ENCODE assay signal across 18 cellular contexts in the genomic region with DNA sequence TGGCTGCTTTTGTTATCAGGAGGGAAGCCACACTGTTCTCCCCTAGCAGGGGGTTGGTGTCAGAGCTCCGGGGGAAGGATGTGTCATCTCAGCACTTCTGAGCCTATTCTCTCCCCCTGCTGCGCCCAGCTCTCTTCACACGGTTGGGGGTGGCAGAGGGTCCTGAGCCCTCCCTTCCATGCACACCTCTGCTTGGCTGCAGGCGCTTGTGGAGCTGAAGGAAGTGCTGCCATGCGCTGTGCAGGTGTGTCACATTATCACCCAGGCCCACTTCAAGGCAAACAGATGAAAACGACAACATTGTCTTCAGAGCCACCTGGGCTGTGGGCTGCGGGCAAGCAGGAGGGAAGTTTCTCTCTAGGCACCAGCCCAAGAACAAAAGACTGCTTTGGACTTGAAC.
"Had no signal": no experiment of that assay in that cellular context is flagged by ENCODE, and none has a peak within 500 bp of the region (broad histone marks: within the 10 kb centered on the region; RNA-seq: fewer than 3 reads in every experiment).

No MANE protein-coding gene starts in this region.

- H3K9me3 Mint-ChIP-seq: activated CD4-positive, alpha-beta T cell treated with anti-CD3 and anti-CD28 coated beads, Interleukin-2, amount 10 ng/mL, durations not matched to agents 24 days and 14 days; central memory CD8-positive, alpha-beta T cell had no signal

- H3K4me1 Mint-ChIP-seq: activated CD4-positive, alpha-beta T cell treated with anti-CD3 and anti-CD28 coated beads, Interleukin-2, amount 10 ng/mL, durations not matched to agents 24 days and 14 days; brain; central memory CD8-positive, alpha-beta T cell had no signal

- H3K27ac Mint-ChIP-seq: activated B cell treated with CpG ODN at 0.5 μM for 24 hours; activated CD4-positive, alpha-beta T cell treated with anti-CD3 and anti-CD28 coated beads, Interleukin-2, amount 10 ng/mL, durations not matched to agents 24 days and 14 days; activated naive CD8-positive, alpha-beta T cell; brain; nephron had no signal

- ATAC-seq: gastroesophageal sphincter, left ventricle myocardium superior had no signal

- H3K9me3 ChIP-seq: ovary had no signal

- H3K4me3 ChIP-seq: gastroesophageal sphincter, ovary, upper lobe of right lung had no signal

- H3K36me3 Mint-ChIP-seq: activated naive CD8-positive, alpha-beta T cell; brain had no signal

- H3K4me3 Mint-ChIP-seq: activated B cell treated with CpG ODN at 0.5 μM for 24 hours; activated CD4-positive, alpha-beta T cell treated with anti-CD3 and anti-CD28 coated beads, Interleukin-2, amount 10 ng/mL, durations not matched to agents 24 days and 14 days; activated naive CD8-positive, alpha-beta T cell; brain; central memory CD8-positive, alpha-beta T cell; nephron had no signal

- DNase-seq: activated B cell treated with CpG ODN at 0.5 μM for 24 hours; activated CD4-positive, alpha-beta T cell treated with anti-CD3 and anti-CD28 coated beads, Interleukin-2, amount 10 ng/mL, durations not matched to agents 24 days and 14 days; amygdala; cortex of kidney; effector CD8-positive, alpha-beta T cell; kidney; left ventricle myocardium superior; mesenchymal stem cell; ovary; stimulated activated CD4-positive, alpha-beta T cell treated with anti-CD3 and anti-CD28 coated beads, Interleukin-12 subunit alpha, Interleukin-12 subunit beta, amount 100 ng/mL, for 4 hours; stimulated activated CD4-positive, alpha-beta T cell treated with anti-CD3 and anti-CD28 coated beads, Interleukin-2, amount 100 ng/mL, for 48 hours; stimulated activated naive CD4-positive, alpha-beta T cell treated with Interleukin-2 at 50 U/mL for 16 hours; upper lobe of right lung had no signal

- FAIRE-seq: kidney had no signal

- H3K36me3 ChIP-seq: gastroesophageal sphincter, ovary, upper lobe of right lung had no signal

- H3K27me3 ChIP-seq: ovary had no signal

- H3K4me1 ChIP-seq: upper lobe of right lung had no signal

- H3K27ac ChIP-seq: gastroesophageal sphincter, ovary, upper lobe of right lung had no signal
